8 cellular contexts compared by ENCODE assay signal in genomic region chr20:35992713-35993335, GRCh38. TPM values are rescaled to one million over a fixed set of nuclear protein-coding genes. Genes with fewer than 3 reads are reported as not detected.
DNase-seq lines count a peak whose midpoint lies in the region; ATAC-seq and TF ChIP-seq lines count a peak whose summit lies in the region.

No MANE protein-coding gene starts in this region.

- no peak overlapping the region for H3K9ac ChIP-seq in colonic mucosa (ENCODE audit: low read depth in 2 of 2, low read length in 2 of 2)

- no peaks in the 10 kb centered on the region for H3K36me3 ChIP-seq in colonic mucosa

- no peaks in the 10 kb centered on the region for H3K4me1 ChIP-seq in colonic mucosa

- peak; percentile 84 for TF ChIP-seq CTCF in GM20000 (IDR thresholded peaks at IDR 0.05; ENCODE audit: extremely low read depth, missing control alignments)
- TF ChIP-seq CTCF in colonic mucosa (IDR thresholded peaks at IDR 0.05), result peak; percentile 71

- no peak overlapping the region for H3K4me3 ChIP-seq in colonic mucosa

- H3K27me3 ChIP-seq in colonic mucosa, result no peaks in the 10 kb centered on the region

- intact Hi-C loops in colonic mucosa (cut with DNase I), result loop anchor here (5.0 kb wide), 1 partner anchor 204 kb away; no protein-coding TSS in a partner anchor

- no peak overlapping the region for H3K27ac ChIP-seq in colonic mucosa

- DNase-seq in AG08396 (ENCODE audit: low spot score), result peak; percentile 86
- peak; percentile 84 for DNase-seq in GM20000 (ENCODE audit: low spot score)
- peak; percentile 33 for DNase-seq in NCI-H226
- peak; percentile 56 for DNase-seq in colonic mucosa
- no peak for DNase-seq in left lobe of liver (ENCODE audit: low spot score)
- peak; percentile 4 to 17 (median 10) for DNase-seq in stimulated activated CD4-positive, alpha-beta T cell treated with anti-CD3 and anti-CD28 coated beads, TNF-alpha, amount 100 ng/mL, for 48 hours (ENCODE audit: low read depth in 3 of 3)

- peak; percentile 78 to 80 for ATAC-seq in activated CD4-positive, CD25-positive, alpha-beta regulatory T cell treated with anti-CD3 and anti-CD28 coated beads, Interleukin-2, amount 50 U/mL, for 24 hours
- ATAC-seq in left lobe of liver (peak; percentile 89), HG03469 (IDR thresholded peaks at IDR 0.05; ENCODE audit: unreplicated experiment) (no peak)

- no peaks in the 10 kb centered on the region for H3K9me3 ChIP-seq in colonic mucosa

RNA-seq across cellular contexts. Expression of gene CNBD2, which starts 24.4 kb away (rescaled TPM):
- 1 to 10 TPM; 3.3 to 4.7 TPM for total RNA-seq in colonic mucosa
- total RNA-seq in left lobe of liver, result 3.3 TPM

RNA-seq across cellular contexts. Expression of gene SCAND1, which starts 38.5 kb away (rescaled TPM):
- 100 to 1,000 TPM in 1 of 2 donors, 10 to 100 TPM in 1; 91.3 to 125 TPM for total RNA-seq in colonic mucosa
- total RNA-seq in left lobe of liver, result 50.5 TPM
